ENCODE assay signal across 18 cellular contexts in genomic region chr4:19473569-19473968, GRCh38.
"Had no signal": no experiment of that assay in that cellular context is flagged by ENCODE, and none has a peak within 500 bp of the region (broad histone marks: within the 10 kb centered on the region; RNA-seq: fewer than 3 reads in every experiment).

No MANE protein-coding gene starts in this region.

- H3K27ac ChIP-seq: esophagus squamous epithelium, hepatocyte, left ventricle myocardium inferior, neutrophil, tibial artery, uterus had no signal

- H3K9me3 ChIP-seq: esophagus squamous epithelium, mucosa of descending colon, neutrophil, uterus had no signal

- DNase-seq: activated CD4-positive, alpha-beta T cell treated with anti-CD3 and anti-CD28 coated beads, Interleukin-2, amount 10 ng/mL, durations not matched to agents 24 days and 14 days; activated CD4-positive, CD25-positive, alpha-beta regulatory T cell; activated CD8-positive, alpha-beta memory T cell treated with anti-CD3 and anti-CD28 coated beads, Interleukin-2, amount 50 U/mL, for 48 hours; activated naive CD8-positive, alpha-beta T cell treated with anti-CD3 and anti-CD28 coated beads, Interleukin-2, amount 10 ng/mL, durations not matched to agents 7 days and 5 days; aorta; effector CD8-positive, alpha-beta T cell; esophagus squamous epithelium; kidney; left ventricle myocardium inferior; mucosa of descending colon; naive thymus-derived CD4-positive, alpha-beta T cell; retina; stimulated activated CD4-positive, alpha-beta T cell treated with anti-CD3 and anti-CD28 coated beads, Interleukin-2, amount 100 ng/mL, for 48 hours; tibial artery; uterus had no signal

- H3K4me3 ChIP-seq: esophagus squamous epithelium, hepatocyte, left ventricle myocardium inferior, mucosa of descending colon, tibial artery, uterus had no signal

- H3K4me1 ChIP-seq: esophagus squamous epithelium, left ventricle myocardium inferior, tibial artery, uterus had no signal

- H3K27me3 ChIP-seq: esophagus squamous epithelium, hepatocyte, neutrophil, tibial artery, uterus had no signal

- ATAC-seq: mucosa of descending colon; naive thymus-derived CD4-positive, alpha-beta T cell; stimulated activated memory B cell treated with anti-CD40 and anti-IgM and Interleukin-4, amounts not matched to agents 10 μg/mL and 1 μg/mL and 100 μg/mL, for 72 hours had no signal

- H3K36me3 ChIP-seq: esophagus squamous epithelium, left ventricle myocardium inferior, neutrophil, tibial artery, uterus had no signal
